ENCODE assay signal across 8 cellular contexts in genomic region chr1:23557471-23558124, GRCh38. TPM values are rescaled to one million over a fixed set of nuclear protein-coding genes. Genes with fewer than 3 reads are reported as not detected.
DNase-seq lines count a peak whose midpoint lies in the region; ATAC-seq, FAIRE-seq and TF ChIP-seq lines count a peak whose summit lies in the region.

No MANE protein-coding gene starts in this region.

- no peaks in the 10 kb centered on the region for H3K9me3 ChIP-seq in ES-I3 (ENCODE audit: control insufficient read depth, insufficient read depth, low read length)
- no peaks in the 10 kb centered on the region for H3K9me3 ChIP-seq in SK-N-SH
- H3K9me3 ChIP-seq in esophagus squamous epithelium, result no peaks in the 10 kb centered on the region
- no peaks in the 10 kb centered on the region for H3K9me3 ChIP-seq in psoas muscle

- intact Hi-C loops in esophagus squamous epithelium (cut with DNase I) (no loop called here), psoas muscle (cut with DNase I) (no loop called here)

- no peak for TF ChIP-seq EP300 in SK-N-SH (IDR thresholded peaks at IDR 0.05; ENCODE audit: borderline replicate concordance in 1 of 2, low read depth in 1 of 2, low read length in 1 of 2)

- H3K4me2 ChIP-seq in SK-N-SH, result peak overlapping the region; percentile 93

- H3K4me3 ChIP-seq in SK-N-SH (ENCODE audit: low read depth in 2 of 2, low read length in 1 of 2) (peak overlapping the region; percentile 88 to 92), esophagus squamous epithelium (peak overlapping the region; percentile 63 to 82 (median 74)), psoas muscle (peak overlapping the region; percentile 74)

- H3F3A ChIP-seq in SK-N-SH (replicated peaks; ENCODE audit: insufficient read depth), result peaks cover 71% of the 10 kb centered on the region

- POLR2A ChIA-PET in SK-N-SH (lab: Yijun Ruan, JAX), result interaction anchor here (0.6 to 2.1 kb wide), 6 partner anchors 23 to 359 kb away, joined by 3 to 7 read pairs (median 3); partner anchors contain the start of genes PITHD1 and RPL11

- no peak for TF ChIP-seq RAD21 in SK-N-SH (IDR thresholded peaks at IDR 0.05; ENCODE audit: low read length)

- DNase-seq in SK-N-SH (no peak), esophagus squamous epithelium (lab: John Stamatoyannopoulos, UW) (no peak), psoas muscle (no peak), RCC 7860 (ENCODE audit: low spot score) (no peak), NCI-H345 treated with DMSO at 0.1 percent for 48 hours (lab: John Stamatoyannopoulos, UW; ENCODE audit: unreplicated experiment) (no peak), kidney glomerular epithelial cell (lab: John Stamatoyannopoulos, UW) (no peak)

- H3K4me1 ChIP-seq in ES-I3 (ENCODE audit: insufficient read depth, low read length) (peaks cover 26% of the 10 kb centered on the region), SK-N-SH (ENCODE audit: control insufficient read depth in 1 of 2, insufficient read depth in 2 of 2, low read depth in 1 of 2, low read length in 1 of 2) (peaks cover 56 to 82% of the 10 kb centered on the region in 2 experiments), esophagus squamous epithelium (peaks cover 32 to 86% (median 63%) of the 10 kb centered on the region in 3 donors), psoas muscle (peaks cover 39% of the 10 kb centered on the region)

- H3K27me3 ChIP-seq in SK-N-SH (ENCODE audit: insufficient read depth) (no peaks in the 10 kb centered on the region), esophagus squamous epithelium (no peaks in the 10 kb centered on the region), psoas muscle (ENCODE audit: insufficient read depth in 3 of 3, low read length in 2 of 3) (no peaks in the 10 kb centered on the region)

- H4K20me1 ChIP-seq in SK-N-SH (ENCODE audit: insufficient read depth), result peaks cover 30% of the 10 kb centered on the region

- H3K27ac ChIP-seq in SK-N-SH (ENCODE audit: low read depth in 2 of 2, low read length in 1 of 2) (peak overlapping the region; percentile 98 to 100), esophagus squamous epithelium (peak overlapping the region; percentile 88 to 93 (median 92)), psoas muscle (peak overlapping the region; percentile 79)

- peak overlapping the region; percentile 71 for H3K9ac ChIP-seq in ES-I3 (ENCODE audit: low read depth, low read length)
- H3K9ac ChIP-seq in SK-N-SH, result peak overlapping the region; percentile 99

- ATAC-seq in psoas muscle, result no peak
- ATAC-seq in HG03108 (IDR thresholded peaks at IDR 0.05; ENCODE audit: unreplicated experiment), result no peak

- no peak for FAIRE-seq in RCC 7860 (lab: Jason Lieb, UNC)

- H3K79me2 ChIP-seq in SK-N-SH (ENCODE audit: insufficient read depth), result peaks cover 41% of the 10 kb centered on the region

- H3K9me2 ChIP-seq in SK-N-SH, result no peaks in the 10 kb centered on the region

- CTCF ChIA-PET in SK-N-SH (lab: Yijun Ruan, JAX), result interaction anchor here (1.3 to 11.0 kb wide), 8 partner anchors 13 to 107 kb away, joined by 3 to 97 read pairs (median 4); no protein-coding TSS in a partner anchor

- H2AFZ ChIP-seq in SK-N-SH (ENCODE audit: low read depth), result no peak overlapping the region

- 2% methylated on average over 8 of the region's 8 CpGs for WGBS in SK-N-SH (ENCODE audit: low lambda C conversion rate)
- 41 to 45% methylated on average over 8 of the region's 8 CpGs for WGBS in esophagus squamous epithelium, 2 donors
- 51 to 59% (median 58%) methylated on average over 8 of the region's 8 CpGs for WGBS in psoas muscle, 3 donors

- H3K36me3 ChIP-seq in ES-I3 (ENCODE audit: insufficient read depth, low read length), result no peaks in the 10 kb centered on the region
- H3K36me3 ChIP-seq in SK-N-SH (replicated peaks in 1 of 2; ENCODE audit: control insufficient read depth in 1 of 2, insufficient read depth in 2 of 2, low read length in 1 of 2), result peaks cover 2 to 23% of the 10 kb centered on the region in 2 experiments
- H3K36me3 ChIP-seq in esophagus squamous epithelium, result no peaks in the 10 kb centered on the region
- peaks cover 0 to 9% of the 10 kb centered on the region in 2 donors for H3K36me3 ChIP-seq in psoas muscle (ENCODE audit: insufficient read depth in 1 of 2, low read depth in 1 of 2)

- TF ChIP-seq CTCF in SK-N-SH (IDR thresholded peaks at IDR 0.05) (no peak), esophagus squamous epithelium (IDR thresholded peaks at IDR 0.05) (no peak), psoas muscle (IDR thresholded peaks at IDR 0.05) (no peak)

- TF ChIP-seq POLR2A in esophagus squamous epithelium (IDR thresholded peaks at IDR 0.05), result no peak

TF ChIP-seq in SK-N-SH, 30 proteins besides CTCF, POLR2A, EP300 and RAD21:
- no peak for TF ChIP-seq GABPA (IDR thresholded peaks at IDR 0.05; ENCODE audit: low read depth)
TF ChIP-seq in SK-N-SH: peak in this region for 0.

RNA-seq across cellular contexts. Expression of gene ID3, which starts 1.7 kb away (rescaled TPM):
- polyA plus RNA-seq in SK-N-SH (2012; rRNA removed) (394 and 504 TPM in 2 replicates), psoas muscle (100 to 1,000 TPM in 1 of 3 donors, 10 to 100 TPM in 2; 26.8 to 126 (median 33.7) TPM)
- 247 and 268 TPM in 2 replicates for polyA plus RNA-seq in SK-N-SH (2012; cell fraction: cytosol; rRNA removed)
- 1,333 and 1,662 TPM in 2 replicates for polyA plus RNA-seq in SK-N-SH (2012; cell fraction: nucleus; rRNA removed)
- total RNA-seq in esophagus squamous epithelium (10 to 100 TPM; 12.6 to 62.9 (median 37.5) TPM), psoas muscle (10 to 100 TPM; 17.8 to 97.3 (median 81.2) TPM)

RNA-seq across cellular contexts. Expression of gene E2F2, which starts 26.6 kb away (rescaled TPM):
- polyA plus RNA-seq in SK-N-SH (2012; rRNA removed) (0.43 and 0.44 TPM in 2 replicates), psoas muscle (under 1 TPM in 2 of 3 donors, not detected in 1; 0.03 to 0.05 TPM)
- 0.30 and 0.47 TPM in 2 replicates for polyA plus RNA-seq in SK-N-SH (2012; cell fraction: cytosol; rRNA removed)
- polyA plus RNA-seq in SK-N-SH (2012; cell fraction: nucleus; rRNA removed), result 1.1 and 1.7 TPM in 2 replicates
- total RNA-seq in esophagus squamous epithelium (10 to 100 TPM; 10.1 to 16.9 (median 11.8) TPM), psoas muscle (under 1 TPM in 3 of 4 donors, not detected in 1; 0.06 to 0.32 (median 0.17) TPM)

Comparison
In these comparisons a context has a peak if more than half of its experiments do, and no peak if none do; other contexts are left out.
1. RNA of gene E2F2, which starts 26.6 kb away (total RNA-seq): 10.1 to 16.9 TPM in esophagus squamous epithelium; 0.06 to 0.32 TPM in psoas muscle; every median in the first group is over 4 times any median in the second.
2. Peak in every context shown above with its lines, with median percentiles within 50 percentile points of each other: H3K27ac ChIP-seq and H3K4me3 ChIP-seq.